In genomic region chr9:134804871-134805270, GRCh38 we compare ENCODE assay signal across 38 cellular contexts.
"Had no signal": no experiment of that assay in that cellular context is flagged by ENCODE, and none has a peak within 500 bp of the region (broad histone marks: within the 10 kb centered on the region; RNA-seq: fewer than 3 reads in every experiment).

No MANE protein-coding gene starts in this region.

- H3K4me3 ChIP-seq: body of pancreas, breast epithelium, Peyer's patch had no signal

- H3K27me3 ChIP-seq: body of pancreas, breast epithelium, Peyer's patch had no signal

- H3K36me3 ChIP-seq: breast epithelium, WERI-Rb-1 had no signal

- H3K4me1 ChIP-seq: body of pancreas, breast epithelium, Peyer's patch had no signal

- H3K27ac Mint-ChIP-seq: activated CD4-positive, alpha-beta memory T cell treated with anti-CD3 and anti-CD28 coated beads, Interleukin-2, amount 10 ng/mL, durations not matched to agents 7 days and 5 days; activated CD8-positive, alpha-beta memory T cell treated with anti-CD3 and anti-CD28 coated beads, Interleukin-2, amount 10 ng/mL, durations not matched to agents 7 days and 5 days; activated naive CD4-positive, alpha-beta T cell treated with anti-CD3 and anti-CD28 coated beads, Interleukin-2, amount 10 ng/mL, durations not matched to agents 7 days and 5 days; activated naive CD8-positive, alpha-beta T cell; activated naive CD8-positive, alpha-beta T cell treated with anti-CD3 and anti-CD28 coated beads, Interleukin-2, amount 50 U/mL, for 24 hours; T-cell; T-helper 17 cell had no signal

- H3K27me3 Mint-ChIP-seq: activated CD4-positive, alpha-beta memory T cell treated with anti-CD3 and anti-CD28 coated beads, Interleukin-2, amount 10 ng/mL, durations not matched to agents 7 days and 5 days; activated CD8-positive, alpha-beta memory T cell treated with anti-CD3 and anti-CD28 coated beads, Interleukin-2, amount 10 ng/mL, durations not matched to agents 7 days and 5 days; activated naive CD4-positive, alpha-beta T cell treated with anti-CD3 and anti-CD28 coated beads, Interleukin-2, amount 10 ng/mL, durations not matched to agents 7 days and 5 days; activated naive CD8-positive, alpha-beta T cell treated with anti-CD3 and anti-CD28 coated beads, Interleukin-2, amount 50 U/mL, for 24 hours; T-cell; T-helper 17 cell had no signal

- ATAC-seq: activated CD8-positive, alpha-beta memory T cell treated with anti-CD3 and anti-CD28 coated beads, Interleukin-2, amount 10 ng/mL, durations not matched to agents 7 days and 5 days; activated naive CD8-positive, alpha-beta T cell treated with anti-CD3 and anti-CD28 coated beads, Interleukin-2, amount 50 U/mL, for 24 hours; body of pancreas; PC-3; SK-N-SH treated with all-trans-retinoic acid at 6 μM for 48 hours; T-helper 17 cell had no signal

- H3K36me3 Mint-ChIP-seq: activated CD8-positive, alpha-beta memory T cell treated with anti-CD3 and anti-CD28 coated beads, Interleukin-2, amount 10 ng/mL, durations not matched to agents 7 days and 5 days; activated naive CD4-positive, alpha-beta T cell treated with anti-CD3 and anti-CD28 coated beads, Interleukin-2, amount 10 ng/mL, durations not matched to agents 7 days and 5 days; activated naive CD8-positive, alpha-beta T cell; T-cell had no signal

- H3K9me3 ChIP-seq: body of pancreas, breast epithelium, Peyer's patch had no signal

- H3K4me1 Mint-ChIP-seq: activated CD4-positive, alpha-beta memory T cell treated with anti-CD3 and anti-CD28 coated beads, Interleukin-2, amount 10 ng/mL, durations not matched to agents 7 days and 5 days; activated CD8-positive, alpha-beta memory T cell treated with anti-CD3 and anti-CD28 coated beads, Interleukin-2, amount 10 ng/mL, durations not matched to agents 7 days and 5 days; activated naive CD4-positive, alpha-beta T cell treated with anti-CD3 and anti-CD28 coated beads, Interleukin-2, amount 10 ng/mL, durations not matched to agents 7 days and 5 days; activated naive CD8-positive, alpha-beta T cell treated with anti-CD3 and anti-CD28 coated beads, Interleukin-2, amount 50 U/mL, for 24 hours; T-cell had no signal

- DNase-seq: activated CD4-positive, alpha-beta memory T cell treated with anti-CD3 and anti-CD28 coated beads, Interleukin-2, amount 10 ng/mL, durations not matched to agents 7 days and 5 days; activated CD4-positive, alpha-beta T cell treated with anti-CD3 and anti-CD28 coated beads for 1 hour; activated CD4-positive, alpha-beta T cell treated with anti-CD3 and anti-CD28 coated beads for 48 hours; activated CD4-positive, CD25-positive, alpha-beta regulatory T cell; activated CD8-positive, alpha-beta memory T cell treated with anti-CD3 and anti-CD28 coated beads for 24 hours; activated CD8-positive, alpha-beta memory T cell treated with anti-CD3 and anti-CD28 coated beads, Interleukin-2, amount 10 ng/mL, durations not matched to agents 7 days and 5 days; activated CD8-positive, alpha-beta memory T cell treated with anti-CD3 and anti-CD28 coated beads, Interleukin-2, amount 50 U/mL, for 48 hours; activated effector memory CD4-positive, alpha-beta T cell treated with Interleukin-2 at 50 U/mL for 16 hours; activated naive CD4-positive, alpha-beta T cell treated with anti-CD3 and anti-CD28 coated beads, Interleukin-2, amount 10 ng/mL, durations not matched to agents 7 days and 5 days; activated naive CD8-positive, alpha-beta T cell treated with anti-CD3 and anti-CD28 coated beads, Interleukin-2, amount 50 U/mL, for 24 hours; activated T-cell treated with anti-CD3 and anti-CD28 coated beads, Interleukin-2, amount 50 U/mL, for 48 hours; amniotic stem cell; aorta; body of pancreas; Kasumi-1; KG1; MM.1S; MV-4-11; NCI-H1092; NCI-H1436 treated with DMSO at 0.1 percent for 48 hours; NCI-H187; NCI-H2029 treated with DMSO at 0.1 percent for 48 hours; NCI-H2107; NCI-H2171; NCI-H510A; NCI-H526; NCI-H748 treated with DMSO at 0.1 percent for 48 hours; NK-92 treated with Interleukin-12 subunit alpha and Interleukin-12 subunit beta, amount 100 ng/mL, for 24 hours; PC-3; Peyer's patch; RPMI8226; SHP77 treated with DMSO at 0.1 percent for 48 hours; T-cell; T-helper 17 cell; WERI-Rb-1 had no signal

- H3K4me3 Mint-ChIP-seq: activated CD4-positive, alpha-beta memory T cell treated with anti-CD3 and anti-CD28 coated beads, Interleukin-2, amount 10 ng/mL, durations not matched to agents 7 days and 5 days; activated CD8-positive, alpha-beta memory T cell treated with anti-CD3 and anti-CD28 coated beads, Interleukin-2, amount 10 ng/mL, durations not matched to agents 7 days and 5 days; activated naive CD4-positive, alpha-beta T cell treated with anti-CD3 and anti-CD28 coated beads, Interleukin-2, amount 10 ng/mL, durations not matched to agents 7 days and 5 days; activated naive CD8-positive, alpha-beta T cell; activated naive CD8-positive, alpha-beta T cell treated with anti-CD3 and anti-CD28 coated beads, Interleukin-2, amount 50 U/mL, for 24 hours; T-cell; T-helper 17 cell had no signal

- H3K27ac ChIP-seq: body of pancreas, breast epithelium, Peyer's patch, WERI-Rb-1 had no signal

- H3K9me3 Mint-ChIP-seq: activated CD4-positive, alpha-beta memory T cell treated with anti-CD3 and anti-CD28 coated beads, Interleukin-2, amount 10 ng/mL, durations not matched to agents 7 days and 5 days; activated naive CD4-positive, alpha-beta T cell treated with anti-CD3 and anti-CD28 coated beads, Interleukin-2, amount 10 ng/mL, durations not matched to agents 7 days and 5 days; activated naive CD8-positive, alpha-beta T cell treated with anti-CD3 and anti-CD28 coated beads, Interleukin-2, amount 50 U/mL, for 24 hours; T-cell had no signal
